ENCODE assay signal across 28 cellular contexts in genomic region chr7:140284062-140284461, GRCh38.
"Had no signal": no experiment of that assay in that cellular context is flagged by ENCODE, and none has a peak within 500 bp of the region (broad histone marks: within the 10 kb centered on the region; RNA-seq: fewer than 3 reads in every experiment).

No MANE protein-coding gene starts in this region.

- H3K27me3 ChIP-seq: adrenal gland, ascending aorta, cardiac muscle cell, neural progenitor cell, sigmoid colon, vagina had no signal

- H3K27me3 Mint-ChIP-seq: activated naive CD8-positive, alpha-beta T cell; activated T-cell treated with anti-CD3 and anti-CD28 coated beads, Interleukin-2, amount 50 U/mL, for 24 hours; activated T-helper 17 cell treated with anti-CD3 and anti-CD28 coated beads, Interleukin-2, amount 50 U/mL, for 72 hours; type B pancreatic cell had no signal

- H3K9ac ChIP-seq: neural progenitor cell had no signal

- H3K4me2 ChIP-seq: neural progenitor cell, smooth muscle cell had no signal

- H3K4me3 ChIP-seq: adrenal gland, ascending aorta, cardiac muscle cell, mucosa of descending colon, neural progenitor cell, sigmoid colon, smooth muscle cell, vagina had no signal

- DNase-seq: activated CD4-positive, alpha-beta T cell treated with anti-CD3 and anti-CD28 coated beads, Interleukin-2, amount 50 U/mL, for 4 hours; activated CD8-positive, alpha-beta memory T cell treated with anti-CD3 and anti-CD28 coated beads for 24 hours; activated CD8-positive, alpha-beta memory T cell treated with anti-CD3 and anti-CD28 coated beads, Interleukin-2, amount 50 U/mL, for 4 hours; activated T-cell treated with anti-CD3 and anti-CD28 coated beads, Interleukin-2, amount 50 U/mL, for 24 hours; adrenal gland; effector CD4-positive, alpha-beta T cell; erythroblast; foreskin melanocyte; glutamatergic neuron; hippocampal formation; left cardiac atrium; mucosa of descending colon; naive B cell; sigmoid colon; stimulated activated CD4-positive, alpha-beta T cell treated with anti-CD3 and anti-CD28 coated beads, Interleukin-15, amount 100 ng/mL, for 24 hours; T1000 had no signal

- H3K9me3 Mint-ChIP-seq: activated T-cell treated with anti-CD3 and anti-CD28 coated beads, Interleukin-2, amount 50 U/mL, for 24 hours; activated T-helper 17 cell treated with anti-CD3 and anti-CD28 coated beads, Interleukin-2, amount 50 U/mL, for 72 hours; neural progenitor cell; T-helper 1 cell treated with Interleukin-12 subunit alpha and Interleukin-12 subunit beta and Interleukin-4 antibody, amounts not matched to agents 30 μg/mL and 1 μg/mL, for 36 hours; type B pancreatic cell had no signal

- H3K27ac Mint-ChIP-seq: activated naive CD8-positive, alpha-beta T cell; activated T-cell treated with anti-CD3 and anti-CD28 coated beads, Interleukin-2, amount 50 U/mL, for 24 hours; activated T-helper 17 cell treated with anti-CD3 and anti-CD28 coated beads, Interleukin-2, amount 50 U/mL, for 72 hours; memory B cell; neural progenitor cell; stimulated activated memory B cell treated with anti-CD40 and anti-IgM and Interleukin-4, amounts not matched to agents 10 μg/mL and 1 μg/mL and 100 μg/mL, for 72 hours; T-helper 1 cell treated with Interleukin-12 subunit alpha and Interleukin-12 subunit beta and Interleukin-4 antibody, amounts not matched to agents 30 μg/mL and 1 μg/mL, for 36 hours; type B pancreatic cell; WTC11 had no signal

- H2AFZ ChIP-seq: neural progenitor cell had no signal

- H3K4me1 Mint-ChIP-seq: activated T-helper 17 cell treated with anti-CD3 and anti-CD28 coated beads, Interleukin-2, amount 50 U/mL, for 72 hours; neural progenitor cell; stimulated activated memory B cell treated with anti-CD40 and anti-IgM and Interleukin-4, amounts not matched to agents 10 μg/mL and 1 μg/mL and 100 μg/mL, for 72 hours; WTC11 had no signal

- H3K36me3 ChIP-seq: adrenal gland, ascending aorta, cardiac muscle cell, neural progenitor cell, sigmoid colon, vagina had no signal

- H3K9me3 ChIP-seq: adrenal gland, ascending aorta, mucosa of descending colon, sigmoid colon, vagina had no signal

- H3K4me1 ChIP-seq: adrenal gland, ascending aorta, neural progenitor cell, sigmoid colon, vagina had no signal

- H3K4me3 Mint-ChIP-seq: activated naive CD8-positive, alpha-beta T cell; activated T-cell treated with anti-CD3 and anti-CD28 coated beads, Interleukin-2, amount 50 U/mL, for 24 hours; activated T-helper 17 cell treated with anti-CD3 and anti-CD28 coated beads, Interleukin-2, amount 50 U/mL, for 72 hours; memory B cell; naive B cell; neural progenitor cell; stimulated activated memory B cell treated with anti-CD40 and anti-IgM and Interleukin-4, amounts not matched to agents 10 μg/mL and 1 μg/mL and 100 μg/mL, for 72 hours; T-helper 1 cell treated with Interleukin-12 subunit alpha and Interleukin-12 subunit beta and Interleukin-4 antibody, amounts not matched to agents 30 μg/mL and 1 μg/mL, for 36 hours; type B pancreatic cell; WTC11 had no signal

- H3K27ac ChIP-seq: adrenal gland, ascending aorta, cardiac muscle cell, neural progenitor cell, sigmoid colon, vagina had no signal

- ATAC-seq: activated T-helper 17 cell treated with anti-CD3 and anti-CD28 coated beads, Interleukin-2, amount 50 U/mL, for 72 hours; left cardiac atrium; mucosa of descending colon; stimulated activated memory B cell treated with anti-CD40 and anti-IgM and Interleukin-4, amounts not matched to agents 10 μg/mL and 1 μg/mL and 100 μg/mL, for 72 hours; WTC11 had no signal

- H3K36me3 Mint-ChIP-seq: memory B cell, neural progenitor cell, type B pancreatic cell, WTC11 had no signal
